4 cellular contexts compared by ENCODE assay signal in genomic region chr1:13439104-13439783, GRCh38. TPM values are rescaled to one million over a fixed set of nuclear protein-coding genes. Genes with fewer than 3 reads are reported as not detected.
"Had no signal": no experiment of that assay in that cellular context is flagged by ENCODE, and none has a peak within 500 bp of the region (broad histone marks: within the 10 kb centered on the region; RNA-seq: fewer than 3 reads in every experiment).

No MANE protein-coding gene starts in this region.

RNA-seq across cellular contexts. Expression of gene PRAMEF20, which starts 29.0 kb away (rescaled TPM):
- total RNA-seq: LHCN-M2, M059J, MCF 10A had no signal

RNA-seq across cellular contexts. Expression of gene PRAMEF17, which starts 49.8 kb away (rescaled TPM):
- total RNA-seq: LHCN-M2, M059J, MCF 10A, NCI-H460 had no signal
